ENCODE assay signal across 16 cellular contexts in the genomic region with DNA sequence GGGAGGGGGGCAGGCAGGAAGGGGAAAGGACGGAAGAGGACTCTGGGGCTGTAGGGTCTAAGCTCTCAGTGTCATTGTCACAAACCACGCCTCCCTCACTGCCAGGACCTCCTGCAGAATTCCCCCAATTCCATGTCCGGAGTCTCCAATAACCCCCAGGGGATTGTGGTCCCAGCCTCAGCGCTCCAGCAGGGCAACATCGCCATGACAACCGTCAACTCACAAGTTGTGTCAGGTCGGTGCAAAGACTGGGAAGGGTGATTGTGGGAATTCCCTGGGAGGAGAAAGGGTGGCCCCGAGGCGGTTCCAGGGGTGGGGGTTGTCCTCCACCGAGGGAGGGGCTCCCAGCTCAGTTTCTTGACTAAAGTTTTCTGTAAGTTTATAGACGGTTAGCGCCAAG.
DNase-seq lines count a peak whose midpoint lies in the region; ATAC-seq and TF ChIP-seq lines count a peak whose summit lies in the region.
"Had no signal": no experiment of that assay in that cellular context is flagged by ENCODE, and none has a peak within 500 bp of the region (broad histone marks: within the 10 kb centered on the region; RNA-seq: fewer than 3 reads in every experiment).

No MANE protein-coding gene starts in this region.

- H3K27ac ChIP-seq in breast epithelium: no peak overlapping the region
- H3K27ac ChIP-seq: stomach had no signal

- no peak overlapping the region for H3K4me3 ChIP-seq in breast epithelium
- H3K4me3 ChIP-seq: lung, stomach had no signal

- intact Hi-C loops in breast epithelium (cut with DNase I; ENCODE audit: low total_unique reads): no loop called here

- DNase-seq in EH (ENCODE audit: low read depth) (peak; percentile 34), M059J (ENCODE audit: low read depth) (peak; percentile 46), breast epithelium (ENCODE audit: low spot score in 2 of 2) (peak; percentile 45 to 48), kidney tubule cell (ENCODE audit: low spot score) (peak; percentile 6), erythroblast (lab: John Stamatoyannopoulos, UW) (no peak), COR-L47 (lab: John Stamatoyannopoulos, UW) (no peak), glomerular visceral epithelial cell (ENCODE audit: extremely low spot score) (no peak)
- DNase-seq: activated CD4-positive, alpha-beta T cell treated with anti-CD3 and anti-CD28 coated beads, Interleukin-2, amount 10 ng/mL, durations not matched to agents 24 days and 14 days; activated naive CD8-positive, alpha-beta T cell treated with anti-CD3 and anti-CD28 coated beads for 36 hours; caudate nucleus; effector CD8-positive, alpha-beta T cell; naive thymus-derived CD8-positive, alpha-beta T cell; NCI-H446; stomach had no signal

- ATAC-seq in HG02623 (IDR thresholded peaks at IDR 0.05; ENCODE audit: unreplicated experiment): no peak
- ATAC-seq: naive thymus-derived CD8-positive, alpha-beta T cell had no signal

- peaks cover 0 to 12% of the 10 kb centered on the region in 2 donors for H3K27me3 ChIP-seq in breast epithelium

- TF ChIP-seq POLR2A in breast epithelium (IDR thresholded peaks at IDR 0.05): no peak
- TF ChIP-seq POLR2A in erythroblast (IDR thresholded peaks at IDR 0.05; ENCODE audit: low read length): no peak

- no peaks in the 10 kb centered on the region for H3K9me3 ChIP-seq in breast epithelium
- H3K9me3 ChIP-seq: stomach had no signal

- TF ChIP-seq CTCF in breast epithelium (IDR thresholded peaks at IDR 0.05): no peak

- no peaks in the 10 kb centered on the region for H3K36me3 ChIP-seq in breast epithelium

- no peaks in the 10 kb centered on the region for H3K4me1 ChIP-seq in breast epithelium

Comparison
In these comparisons a context has a peak if more than half of its experiments do, and no peak if none do; other contexts are left out.
1. DNase-seq: peak in EH (single experiment), M059J (single experiment), breast epithelium (2 of 2) and kidney tubule cell (single experiment); none in erythroblast (0 of 2), COR-L47 (single experiment) and glomerular visceral epithelial cell (single experiment).